Comparison of ENCODE assay signal across 8 cellular contexts in genomic region chr6:106325336-106326178, GRCh38. TPM values are rescaled to one million over a fixed set of nuclear protein-coding genes. Genes with fewer than 3 reads are reported as not detected.
DNase-seq lines count a peak whose midpoint lies in the region; ATAC-seq, FAIRE-seq and TF ChIP-seq lines count a peak whose summit lies in the region.

TSS of gene ATG5 (minus strand) at chr6:106325760. CDS start at chr6:106316208, 9,552 bp downstream.

- DNase-seq in GM12891 (ENCODE audit: insufficient read length, low spot score) (peak; percentile 96), NCI-H1436 treated with DMSO at 0.1 percent for 48 hours (lab: John Stamatoyannopoulos, UW) (peak; percentile 86), T-cell (peak; percentile 99 to 100 (median 100)), cardiac muscle cell (ENCODE audit: low read depth in 1 of 2, low spot score in 1 of 2) (peak; percentile 98 to 100), tibial nerve (ENCODE audit: low spot score in 2 of 2) (peak; percentile 98 to 99)

- H3K27ac ChIP-seq in adipose tissue (ENCODE audit: low read depth, low read length): peak within 1 kb of the TSS; percentile 59
- H3K27ac ChIP-seq in cardiac muscle cell: peak within 1 kb of the TSS; percentile 88
- peak within 1 kb of the TSS; percentile 86 for H3K27ac ChIP-seq in parathyroid adenoma
- peak within 1 kb of the TSS; percentile 76 to 94 (median 88) for H3K27ac ChIP-seq in tibial nerve

- H3K4me3 Mint-ChIP-seq in T-cell: peak within 1 kb of the TSS; percentile 97 to 100 (median 99)

- H3K27me3 Mint-ChIP-seq in T-cell: peaks cover 16 to 19% of the 10 kb centered on the region in 2 donors

- H3K79me2 ChIP-seq in parathyroid adenoma: peaks cover 26% of the 10 kb centered on the region

- H3K36me3 Mint-ChIP-seq in T-cell: peaks cover 3% of the 10 kb centered on the region

- peak within 1 kb of the TSS; percentile 40 for H3K9ac ChIP-seq in parathyroid adenoma

- H3K27me3 ChIP-seq in cardiac muscle cell (peaks cover 3% of the 10 kb centered on the region), parathyroid adenoma (ENCODE audit: control insufficient read depth, insufficient read depth, low read length) (no peaks in the 10 kb centered on the region), tibial nerve (peaks cover 0 to 12% of the 10 kb centered on the region in 2 donors)

- H3K9me3 ChIP-seq in cardiac muscle cell (ENCODE audit: low read depth): no peaks in the 10 kb centered on the region
- H3K9me3 ChIP-seq in parathyroid adenoma (ENCODE audit: control insufficient read depth, low read length): no peaks in the 10 kb centered on the region
- H3K9me3 ChIP-seq in tibial nerve: no peaks in the 10 kb centered on the region

- POLR2A ChIA-PET in T-cell (lab: Charles Lee): interaction anchor here in 1 of 2 donors (0.7 kb wide), 1 partner anchor 1134 kb away, joined by 3 read pairs; the partner anchor contains the start of gene PDSS2

- H3K9me3 Mint-ChIP-seq in T-cell: no peaks in the 10 kb centered on the region

- H3K4me3 ChIP-seq in cardiac muscle cell (peak within 1 kb of the TSS; percentile 56), parathyroid adenoma (ENCODE audit: low read depth, low read length) (peak within 1 kb of the TSS; percentile 77), tibial nerve (peak within 1 kb of the TSS; percentile 72 to 98 (median 84))

- peak; percentile 100 for FAIRE-seq in GM12891 (lab: Jason Lieb, UNC)

- TF ChIP-seq POLR2A in GM12891 (IDR thresholded peaks at IDR 0.05; ENCODE audit: low read depth, low read length) (peak; percentile 89), tibial nerve (IDR thresholded peaks at IDR 0.05) (peak in 1 of 2 donors; percentile 70)

- H3K4me1 ChIP-seq in cardiac muscle cell (ENCODE audit: low read depth) (peaks cover 9% of the 10 kb centered on the region), parathyroid adenoma (peaks cover 6% of the 10 kb centered on the region), tibial nerve (peaks cover 0 to 16% (median 10%) of the 10 kb centered on the region in 4 donors)

- peaks cover 42 to 53% (median 51%) of the 10 kb centered on the region in 3 donors for H3K4me1 Mint-ChIP-seq in T-cell

- peak; percentile 77 to 94 for TF ChIP-seq EP300 in tibial nerve (IDR thresholded peaks at IDR 0.05)

- H2AFZ ChIP-seq in parathyroid adenoma: peak within 1 kb of the TSS; percentile 71

- CTCF ChIA-PET in T-cell (lab: Charles Lee): interaction anchor here (0.5 to 1.7 kb wide), 9 partner anchors 10 to 923 kb away, joined by 3 to 16 read pairs (median 4); partner anchors contain the start of gene PREP (in 1 of the 2)

- peak within 1 kb of the TSS; percentile 94 to 96 for H3K27ac Mint-ChIP-seq in T-cell

- TF ChIP-seq CTCF in cardiac muscle cell (IDR thresholded peaks at IDR 0.05; ENCODE audit: low read depth, low read length): no peak
- TF ChIP-seq CTCF in parathyroid adenoma (IDR thresholded peaks at IDR 0.05): no peak
- TF ChIP-seq CTCF in tibial nerve (IDR thresholded peaks at IDR 0.05): no peak

- H3K36me3 ChIP-seq in cardiac muscle cell: no peaks in the 10 kb centered on the region
- no peaks in the 10 kb centered on the region for H3K36me3 ChIP-seq in parathyroid adenoma (ENCODE audit: control insufficient read depth, insufficient read depth, low read length)
- H3K36me3 ChIP-seq in tibial nerve: no peaks in the 10 kb centered on the region

- peak within 1 kb of the TSS; percentile 47 for H3K4me2 ChIP-seq in parathyroid adenoma (ENCODE audit: low read length)

- 1 to 2% (median 1%) methylated on average over 55 to 56 of the region's 56 CpGs for WGBS in adipose tissue, 3 donors
- 2% methylated on average over 35 to 47 of the region's 56 CpGs for WGBS in tibial nerve, 2 donors

- ATAC-seq in HG02840 (IDR thresholded peaks at IDR 0.05; ENCODE audit: low FRiP score, unreplicated experiment) (peak; percentile 96), T-cell (replicated peaks in 1 of 4) (peak; percentile 93 to 95 (median 94))

TF ChIP-seq in GM12891, 5 proteins besides CTCF, POLR2A, EP300 and RAD21:
- peak; percentile 46 for TF ChIP-seq PAX5 (IDR thresholded peaks at IDR 0.05; ENCODE audit: insufficient read depth, low read length, severe bottlenecking)
- TF ChIP-seq SPI1 (IDR thresholded peaks at IDR 0.05; ENCODE audit: low read depth, low read length): peak; percentile 83
- peak; percentile 79; the same call in 1 of the 2 replicates for TF ChIP-seq POLR2AphosphoS5 (IDR thresholded peaks at IDR 0.05; ENCODE audit: low read depth, low read length)
- TF ChIP-seq TAF1 (IDR thresholded peaks at IDR 0.05; ENCODE audit: low read depth, low read length): peak; percentile 47; the same call in 1 of the 2 replicates
- peak; percentile 34; the same call in 1 of the 2 replicates for TF ChIP-seq POU2F2 (IDR thresholded peaks at IDR 0.05; ENCODE audit: low read depth, low read length)

RNA-seq across cellular contexts. Expression of gene ATG5, which starts in this region (rescaled TPM):
- 10.9 TPM for polyA plus RNA-seq in GM12891 (2012; ENCODE audit: low read depth, missing spikeins)
- total RNA-seq in T-cell: 10 to 100 TPM; 20.4 to 28.7 (median 23.7) TPM
- polyA plus RNA-seq in adipose tissue: 10 to 100 TPM in 2 of 3 donors, 1 to 10 TPM in 1; 9.8 to 18.6 (median 11.8) TPM
- total RNA-seq in cardiac muscle cell: 15.2 and 20.2 TPM in 2 replicates
- 32.2 and 37.3 TPM in 2 replicates for polyA plus RNA-seq in cardiac muscle cell
- total RNA-seq in tibial nerve: 10 to 100 TPM; 25.5 to 39.1 (median 35.7) TPM

Comparison
In these comparisons a context has a peak if more than half of its experiments do, and no peak if none do; other contexts are left out.
1. Peak in every context shown above with its lines: DNase-seq, ATAC-seq, H3K4me3 ChIP-seq and H3K27ac ChIP-seq.